In the genomic region with DNA sequence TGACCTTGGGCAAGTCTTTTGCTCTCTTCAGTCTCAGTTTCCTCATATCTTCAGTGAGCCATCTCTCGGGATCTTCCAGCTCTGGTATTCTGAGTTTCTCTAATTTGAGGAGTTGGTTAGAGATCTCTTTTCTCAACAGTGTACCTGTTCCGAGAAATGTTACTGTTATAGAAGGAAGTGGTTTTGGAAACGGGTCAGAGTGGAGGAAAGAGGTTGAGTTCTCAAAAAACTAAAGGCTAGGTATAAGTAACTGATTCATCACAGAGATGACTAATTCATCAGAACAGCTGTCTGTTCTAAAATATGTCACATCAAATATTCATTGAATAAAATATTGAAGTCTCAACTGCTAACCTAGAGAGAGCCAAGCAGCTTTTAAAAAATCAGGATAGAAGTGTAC, we compare ENCODE assay signal across 12 cellular contexts.
DNase-seq lines count a peak whose midpoint lies in the region; ATAC-seq, FAIRE-seq and TF ChIP-seq lines count a peak whose summit lies in the region.
"Had no signal": no experiment of that assay in that cellular context is flagged by ENCODE, and none has a peak within 500 bp of the region (broad histone marks: within the 10 kb centered on the region; RNA-seq: fewer than 3 reads in every experiment).

No MANE protein-coding gene starts in this region.

- no peaks in the 10 kb centered on the region for H3K79me2 ChIP-seq in DND-41 (ENCODE audit: insufficient read depth, low read length)
- no peaks in the 10 kb centered on the region for H3K79me2 ChIP-seq in H9 (ENCODE audit: insufficient read depth, low read length)

- H3K9ac ChIP-seq in DND-41 (ENCODE audit: low read depth, low read length) (no peak overlapping the region), H9 (ENCODE audit: extremely low read depth, insufficient read length, low read length) (no peak overlapping the region)

- TF ChIP-seq CTCF in DND-41 (IDR thresholded peaks at IDR 0.05; ENCODE audit: borderline replicate concordance, extremely low read depth, low read length, poor library complexity, severe bottlenecking): no peak
- TF ChIP-seq CTCF in bronchial epithelial cell (IDR thresholded peaks at IDR 0.05; ENCODE audit: insufficient read depth, low read length, severe bottlenecking): no peak
- TF ChIP-seq CTCF in H9 (conservative IDR thresholded peaks at IDR 0.05): no peak

- H3K4ac ChIP-seq in H9 (ENCODE audit: low read depth, low read length): no peak overlapping the region

- no peaks in the 10 kb centered on the region for H3K36me3 Mint-ChIP-seq in H9 (ENCODE audit: insufficient read depth in 1 of 3, low read depth in 3 of 3)
- H3K36me3 Mint-ChIP-seq: IgD-negative memory B cell had no signal

- H3K9me3 Mint-ChIP-seq in H9: no peaks in the 10 kb centered on the region
- H3K9me3 Mint-ChIP-seq: IgD-negative memory B cell had no signal

- no peak overlapping the region for H4K91ac ChIP-seq in H9 (ENCODE audit: insufficient read length, low read depth, low read length)

- peak overlapping the region; percentile 41; the same call in 1 of the 2 replicates for H3K27ac ChIP-seq in DND-41 (ENCODE audit: low read length)
- no peak overlapping the region for H3K27ac ChIP-seq in H9 (ENCODE audit: insufficient read length, low read depth, low read length)

- no peak overlapping the region for H2BK5ac ChIP-seq in H9 (ENCODE audit: insufficient read length, low read length)

- no peak overlapping the region for H3K18ac ChIP-seq in H9 (ENCODE audit: insufficient read length, low read depth, low read length)

- H4K20me1 ChIP-seq in DND-41 (ENCODE audit: insufficient read depth, low read length) (no peaks in the 10 kb centered on the region), H9 (ENCODE audit: control insufficient read depth, insufficient read depth, insufficient read length) (no peaks in the 10 kb centered on the region)

- no peak overlapping the region for H2BK20ac ChIP-seq in H9 (ENCODE audit: low read depth, low read length, poor library complexity, severe bottlenecking)

- H3K9me3 ChIP-seq in DND-41 (ENCODE audit: insufficient read depth, low read length, severe bottlenecking): no peaks in the 10 kb centered on the region
- no peaks in the 10 kb centered on the region for H3K9me3 ChIP-seq in H9 (ENCODE audit: control insufficient read depth, low read depth, low read length)

- H2AFZ ChIP-seq in DND-41 (ENCODE audit: low read depth, low read length) (no peak overlapping the region), H9 (ENCODE audit: low read length) (no peak overlapping the region)

- peak; percentile 79 for ATAC-seq in DND-41 (ENCODE audit: insufficient read depth, low read depth)
- peak; percentile 80 for ATAC-seq in GM19438 (IDR thresholded peaks at IDR 0.05; ENCODE audit: low read depth, unreplicated experiment)
- ATAC-seq in HG03575 (IDR thresholded peaks at IDR 0.05; ENCODE audit: extremely low read depth, insufficient number of reproducible peaks, low FRiP score, unreplicated experiment): peak; percentile 53
- no peak for ATAC-seq in HG02885 (IDR thresholded peaks at IDR 0.05; ENCODE audit: poor library complexity, unreplicated experiment)

- no peaks in the 10 kb centered on the region for H3K79me1 ChIP-seq in H9 (ENCODE audit: insufficient read depth, low read depth, low read length, poor library complexity, severe bottlenecking)

- H2AK5ac ChIP-seq in H9 (ENCODE audit: insufficient read length, low read length): no peak overlapping the region

- H3T11ph ChIP-seq in H9 (ENCODE audit: low read length): no peak overlapping the region

- no peak for FAIRE-seq in bronchial epithelial cell (lab: Jason Lieb, UNC)
- FAIRE-seq: islet of Langerhans had no signal

- no CpG with 5 or more reads among the region's 3 CpGs for WGBS in H9 (ENCODE audit: extremely low coverage, insufficient read length, low lambda C conversion rate)

- H3K36me3 ChIP-seq in DND-41 (ENCODE audit: insufficient read depth, low read length): no peaks in the 10 kb centered on the region
- no peaks in the 10 kb centered on the region for H3K36me3 ChIP-seq in bronchial epithelial cell (ENCODE audit: control insufficient read depth, insufficient read depth, low read length)

- DNase-seq in DND-41 (peak; percentile 20), bronchial epithelial cell (ENCODE audit: low read depth) (peak; percentile 72), NCI-H128 (lab: John Stamatoyannopoulos, UW; ENCODE audit: unreplicated experiment) (no peak), occipital lobe (lab: John Stamatoyannopoulos, UW) (no peak), H9 (no peak)
- DNase-seq: activated CD4-positive, alpha-beta T cell treated with anti-CD3 and anti-CD28 coated beads for 48 hours; Calu3 had no signal

- H2BK15ac ChIP-seq in H9 (ENCODE audit: low read depth, low read length): no peak overlapping the region

- H4K5ac ChIP-seq in H9 (ENCODE audit: insufficient read length, low read depth, low read length): no peak overlapping the region

- no peak overlapping the region for H3K27ac Mint-ChIP-seq in H9
- H3K27ac Mint-ChIP-seq: IgD-negative memory B cell had no signal

- H2BK120ac ChIP-seq in H9 (ENCODE audit: low read depth, low read length, poor library complexity, severe bottlenecking): no peak overlapping the region

- H3K4me3 Mint-ChIP-seq in H9: no peak overlapping the region

- H3K4me3 ChIP-seq in DND-41 (ENCODE audit: low read depth in 1 of 2, low read length in 2 of 2) (no peak overlapping the region), bronchial epithelial cell (ENCODE audit: low read depth, low read length) (no peak overlapping the region)

- no peak overlapping the region for H3K14ac ChIP-seq in H9 (ENCODE audit: insufficient read depth, low read length)

- H3K4me2 ChIP-seq in DND-41 (ENCODE audit: insufficient read depth, low read length) (no peak overlapping the region), H9 (ENCODE audit: insufficient read depth, insufficient read length, low read length) (no peak overlapping the region)

- peaks cover 8 to 9% of the 10 kb centered on the region in 2 experiments for H3K4me1 Mint-ChIP-seq in H9

- H3K4me1 ChIP-seq in DND-41 (ENCODE audit: insufficient read depth, low read length) (peaks cover 23% of the 10 kb centered on the region), H9 (ENCODE audit: insufficient read depth, low read length) (no peaks in the 10 kb centered on the region)

- no peaks in the 10 kb centered on the region for H3K23me2 ChIP-seq in H9 (ENCODE audit: insufficient read length, low read depth, low read length, poor library complexity, severe bottlenecking)

- no peak overlapping the region for H3K23ac ChIP-seq in H9 (ENCODE audit: insufficient read length, low read depth, low read length)

- H3K56ac ChIP-seq in H9 (ENCODE audit: insufficient read length, low read depth, low read length): no peak overlapping the region

- H3K27me3 ChIP-seq in DND-41 (ENCODE audit: insufficient read depth, low read length, poor library complexity): no peaks in the 10 kb centered on the region
- no peaks in the 10 kb centered on the region for H3K27me3 ChIP-seq in bronchial epithelial cell (ENCODE audit: control insufficient read depth, insufficient read depth, low read length)
- no peaks in the 10 kb centered on the region for H3K27me3 ChIP-seq in H9 (ENCODE audit: insufficient read depth, low read length)

- no peak overlapping the region for H2BK12ac ChIP-seq in H9 (ENCODE audit: insufficient read length, low read depth, low read length)

- no peak overlapping the region for H4K8ac ChIP-seq in H9 (replicated peaks; ENCODE audit: insufficient read length, low read depth, low read length)

- no peaks in the 10 kb centered on the region for H3K27me3 Mint-ChIP-seq in H9 (ENCODE audit: low read depth)
- H3K27me3 Mint-ChIP-seq: IgD-negative memory B cell had no signal

Comparison
In these comparisons a context has a peak if more than half of its experiments do, and no peak if none do; other contexts are left out.
1. DNase-seq: peak in DND-41 (single experiment) and bronchial epithelial cell (single experiment); none in NCI-H128 (single experiment), occipital lobe (single experiment) and H9 (single experiment).